Comparison of ENCODE assay signal across 9 cellular contexts in genomic region chr2:38409136-38409903, GRCh38. TPM values are rescaled to one million over a fixed set of nuclear protein-coding genes. Genes with fewer than 3 reads are reported as not detected.
DNase-seq lines count a peak whose midpoint lies in the region; ATAC-seq lines count a peak whose summit lies in the region.
"Had no signal": no experiment of that assay in that cellular context is flagged by ENCODE, and none has a peak within 500 bp of the region (broad histone marks: within the 10 kb centered on the region; RNA-seq: fewer than 3 reads in every experiment).

No MANE protein-coding gene starts in this region.

- POLR2A ChIA-PET in CD4-positive, alpha-beta memory T cell (lab: Charles Lee; ENCODE audit: partially characterized antibody): no interaction called here

- H3K27ac ChIP-seq in epithelial cell of prostate (peak overlapping the region; percentile 24), stomach smooth muscle (ENCODE audit: low read length) (peak overlapping the region; percentile 86)
- no peak overlapping the region for H3K27ac ChIP-seq in CD4-positive, alpha-beta memory T cell (ENCODE audit: low read depth, low read length)

- peaks cover 3 to 26% (median 12%) of the 10 kb centered on the region in 8 donors for H3K9me3 Mint-ChIP-seq in CD4-positive, alpha-beta memory T cell

- CTCF ChIA-PET in CD4-positive, alpha-beta memory T cell (lab: Charles Lee; ENCODE audit: partially characterized antibody): no interaction called here

- no peak for DNase-seq in epithelial cell of prostate (ENCODE audit: low read depth, low spot score)
- no peak for DNase-seq in NCI-H1105 (lab: John Stamatoyannopoulos, UW)
- no peak for DNase-seq in NCI-H82 (lab: John Stamatoyannopoulos, UW)
- no peak for DNase-seq in CD4-positive, alpha-beta memory T cell
- DNase-seq in iPS-NIHi7 (ENCODE audit: extremely low spot score): no peak

- peak overlapping the region in 1 of 2 donors; percentile 22 for H3K4me3 ChIP-seq in stomach smooth muscle (ENCODE audit: low read length in 2 of 2)
- no peak overlapping the region for H3K4me3 ChIP-seq in CD4-positive, alpha-beta memory T cell (ENCODE audit: low read length in 2 of 2)

- H3K27me3 ChIP-seq in stomach smooth muscle (ENCODE audit: control insufficient read depth in 1 of 2, insufficient read depth in 2 of 2, low read length in 2 of 2): no peaks in the 10 kb centered on the region
- no peaks in the 10 kb centered on the region for H3K27me3 ChIP-seq in CD4-positive, alpha-beta memory T cell (ENCODE audit: insufficient read depth, low read length)

- H3K4me1 Mint-ChIP-seq in CD4-positive, alpha-beta memory T cell: no peaks in the 10 kb centered on the region

- intact Hi-C loops in CD4-positive, alpha-beta memory T cell (cut with micrococcal nuclease): no loop called here

- H3K9ac ChIP-seq in stomach smooth muscle (ENCODE audit: low read length in 2 of 2): no peak overlapping the region

- no peaks in the 10 kb centered on the region for H3K27me3 Mint-ChIP-seq in CD4-positive, alpha-beta memory T cell

- no peaks in the 10 kb centered on the region for H3K9me3 ChIP-seq in stomach smooth muscle (ENCODE audit: control insufficient read depth in 2 of 2, low read length in 2 of 2)
- no peaks in the 10 kb centered on the region for H3K9me3 ChIP-seq in CD4-positive, alpha-beta memory T cell (ENCODE audit: control insufficient read depth in 1 of 2, low read length in 2 of 2)

- no peak overlapping the region for H3K27ac Mint-ChIP-seq in CD4-positive, alpha-beta memory T cell

- H3K4me3 Mint-ChIP-seq in CD4-positive, alpha-beta memory T cell: no peak overlapping the region
- H3K4me3 Mint-ChIP-seq: neural crest cell had no signal

- no peaks in the 10 kb centered on the region for H3K36me3 ChIP-seq in stomach smooth muscle (ENCODE audit: control insufficient read depth in 2 of 2, insufficient read depth in 2 of 2, low read length in 2 of 2)
- no peaks in the 10 kb centered on the region for H3K36me3 ChIP-seq in CD4-positive, alpha-beta memory T cell (ENCODE audit: insufficient read depth, low read length)

- ATAC-seq in GM19324 (IDR thresholded peaks at IDR 0.05; ENCODE audit: low FRiP score, unreplicated experiment): peak; percentile 68
- peak; percentile 75 for ATAC-seq in HG03159 (IDR thresholded peaks at IDR 0.05; ENCODE audit: unreplicated experiment)

- peaks cover 36% of the 10 kb centered on the region for H3K4me1 ChIP-seq in stomach smooth muscle (ENCODE audit: control insufficient read depth, insufficient read depth, low read length)
- no peaks in the 10 kb centered on the region for H3K4me1 ChIP-seq in CD4-positive, alpha-beta memory T cell (ENCODE audit: insufficient read depth, low read length)

- peaks cover 0 to 7% of the 10 kb centered on the region in 2 donors for H3K36me3 Mint-ChIP-seq in CD4-positive, alpha-beta memory T cell

RNA-seq across cellular contexts. Expression of gene ATL2, which starts 32.2 kb away (rescaled TPM):
- total RNA-seq in CD4-positive, alpha-beta memory T cell: 10 to 100 TPM; 51.5 to 64.3 TPM
- 10 to 100 TPM; 13.2 to 21.7 TPM for polyA plus RNA-seq in CD4-positive, alpha-beta memory T cell
